8 cellular contexts compared by ENCODE assay signal in genomic region chr5:138466058-138466899, GRCh38. TPM values are rescaled to one million over a fixed set of nuclear protein-coding genes. Genes with fewer than 3 reads are reported as not detected.
DNase-seq lines count a peak whose midpoint lies in the region; ATAC-seq and TF ChIP-seq lines count a peak whose summit lies in the region.

No MANE protein-coding gene starts in this region.

- intact Hi-C loops in ascending aorta (cut with DNase I), result loop anchor here (10.0 kb wide), 1 partner anchor 109 kb away; the partner anchor contains the start of gene HSPA9

- peak overlapping the region; percentile 79 for H3K4me3 ChIP-seq in CD4-positive, CD25-positive, alpha-beta regulatory T cell (ENCODE audit: low read depth, low read length)
- H3K4me3 ChIP-seq in MG63 (peak overlapping the region; percentile 95), ascending aorta (peak overlapping the region; percentile 65 to 91), liver (ENCODE audit: low read depth in 1 of 3, low read length in 3 of 3) (peak overlapping the region; percentile 83 to 95 (median 92))

- TF ChIP-seq RAD21 in liver (IDR thresholded peaks at IDR 0.05), result peak in 1 of 2 donors; percentile 22

- TF ChIP-seq CTCF in ascending aorta (IDR thresholded peaks at IDR 0.05) (no peak), liver (IDR thresholded peaks at IDR 0.05; ENCODE audit: low read depth, low read length, missing input control) (no peak)

- H3K27me3 ChIP-seq in CD4-positive, CD25-positive, alpha-beta regulatory T cell (ENCODE audit: control insufficient read depth, insufficient read depth, low read length), result no peaks in the 10 kb centered on the region
- no peaks in the 10 kb centered on the region for H3K27me3 ChIP-seq in MG63
- no peaks in the 10 kb centered on the region for H3K27me3 ChIP-seq in ascending aorta
- no peaks in the 10 kb centered on the region for H3K27me3 ChIP-seq in liver (ENCODE audit: control insufficient read depth in 4 of 4, insufficient read depth in 4 of 4, low read length in 3 of 4)

- peaks cover 4 to 31% (median 22%) of the 10 kb centered on the region in 4 donors for H3K4me1 Mint-ChIP-seq in CD4-positive, CD25-positive, alpha-beta regulatory T cell

- H3K9ac ChIP-seq in liver (ENCODE audit: low read depth in 1 of 2, low read length in 2 of 2), result peak overlapping the region; percentile 41 to 84

- DNase-seq in CD4-positive, CD25-positive, alpha-beta regulatory T cell, result peak; percentile 10 to 30 (median 20)
- peak; percentile 23 for DNase-seq in MG63
- peak in 1 of 2 donors; percentile 72 for DNase-seq in ascending aorta (ENCODE audit: low spot score in 2 of 2)
- DNase-seq in superior temporal gyrus (ENCODE audit: extremely low spot score), result peak; percentile 14
- no peak for DNase-seq in cerebellar nuclear complex (lab: John Stamatoyannopoulos, UW)
- no peak for DNase-seq in occipital lobe (lab: John Stamatoyannopoulos, UW)

- WGBS in liver, result 12% methylated on average over 44 of the region's 44 CpGs

- ATAC-seq in CD4-positive, CD25-positive, alpha-beta regulatory T cell (ENCODE audit: low read depth in 2 of 2), result no peak
- no peak for ATAC-seq in GM21825 (IDR thresholded peaks at IDR 0.05; ENCODE audit: unreplicated experiment)

- peaks cover 13% of the 10 kb centered on the region for H3K36me3 Mint-ChIP-seq in CD4-positive, CD25-positive, alpha-beta regulatory T cell

- H3K27me3 Mint-ChIP-seq in CD4-positive, CD25-positive, alpha-beta regulatory T cell, result no peaks in the 10 kb centered on the region

- H3K4me1 ChIP-seq in CD4-positive, CD25-positive, alpha-beta regulatory T cell (ENCODE audit: control insufficient read depth, insufficient read depth, low read length, poor library complexity, severe bottlenecking), result peaks cover 39% of the 10 kb centered on the region
- H3K4me1 ChIP-seq in ascending aorta, result peaks cover 9 to 24% of the 10 kb centered on the region in 2 donors
- H3K4me1 ChIP-seq in liver (ENCODE audit: control insufficient read depth in 4 of 4, insufficient read depth in 4 of 4, low read length in 3 of 4), result peaks cover 0 to 25% (median 12%) of the 10 kb centered on the region in 4 donors

- H3K4me3 Mint-ChIP-seq in CD4-positive, CD25-positive, alpha-beta regulatory T cell, result peak overlapping the region; percentile 87 to 99 (median 92)

- H3K27ac Mint-ChIP-seq in CD4-positive, CD25-positive, alpha-beta regulatory T cell, result peak overlapping the region in 2 of 3 donors; percentile 75 to 87

- peak overlapping the region; percentile 43 for H3K27ac ChIP-seq in CD4-positive, CD25-positive, alpha-beta regulatory T cell (ENCODE audit: insufficient read depth, low read length, poor library complexity, severe bottlenecking)
- H3K27ac ChIP-seq in ascending aorta, result peak overlapping the region; percentile 39 to 99
- H3K27ac ChIP-seq in liver (ENCODE audit: low read depth in 1 of 2, low read length in 2 of 2), result peak overlapping the region; percentile 22 to 58

- H3K9me3 ChIP-seq in CD4-positive, CD25-positive, alpha-beta regulatory T cell (ENCODE audit: control insufficient read depth in 2 of 2, low read length in 2 of 2), result no peaks in the 10 kb centered on the region
- H3K9me3 ChIP-seq in MG63 (no peaks in the 10 kb centered on the region; the same call in 1 of the 2 replicates), ascending aorta (no peaks in the 10 kb centered on the region), liver (ENCODE audit: control insufficient read depth in 4 of 4, low read length in 3 of 4) (no peaks in the 10 kb centered on the region)

- H3K9me3 Mint-ChIP-seq in CD4-positive, CD25-positive, alpha-beta regulatory T cell, result peaks cover 0 to 3% (median 0%) of the 10 kb centered on the region in 7 donors

- peaks cover 7% of the 10 kb centered on the region for H3K36me3 ChIP-seq in CD4-positive, CD25-positive, alpha-beta regulatory T cell (ENCODE audit: control insufficient read depth, insufficient read depth, low read length)
- H3K36me3 ChIP-seq in MG63 (peaks cover 26% of the 10 kb centered on the region), ascending aorta (peaks cover 9 to 23% of the 10 kb centered on the region in 2 donors), liver (ENCODE audit: control insufficient read depth in 4 of 4, insufficient read depth in 3 of 4, low read depth in 1 of 4, low read length in 3 of 4) (peaks cover 2 to 14% (median 13%) of the 10 kb centered on the region in 4 donors)

TF ChIP-seq in liver, 16 proteins besides CTCF, POLR2A, EP300 and RAD21:
- TF ChIP-seq YY1 (IDR thresholded peaks at IDR 0.05), result peak; percentile 76
- peak in 1 of 2 donors; percentile 27 for TF ChIP-seq HNF4A (conservative IDR thresholded peaks at IDR 0.05)
- TF ChIP-seq GABPA (IDR thresholded peaks at IDR 0.05 in 1 of 2, conservative IDR thresholded peaks at IDR 0.05 in 1 of 2), result peak in 1 of 2 donors; percentile 32
- peak in 1 of 2 donors; percentile 45 for TF ChIP-seq RXRA (IDR thresholded peaks at IDR 0.05)
- TF ChIP-seq TAF1 (conservative IDR thresholded peaks at IDR 0.05), result peak; percentile 50
- no peak for TF ChIP-seq NR2F2 (IDR thresholded peaks at IDR 0.05)

RNA-seq across cellular contexts. Expression of gene EGR1, which starts 1.0 kb away (rescaled TPM):
- 19.0 TPM for total RNA-seq in CD4-positive, CD25-positive, alpha-beta regulatory T cell
- 1 to 10 TPM in 2 of 4 donors, under 1 TPM in 2; 0.38 to 1.1 (median 0.84) TPM for polyA plus RNA-seq in CD4-positive, CD25-positive, alpha-beta regulatory T cell
- total RNA-seq in MG63 (2014; rRNA removed; shearing (Covaris generic); ENCODE audit: low replicate concordance), result 1.2 TPM in 1 of 2 replicates, not detected in the other
- total RNA-seq in ascending aorta, result 419 TPM
- 1 to 10 TPM; 1.4 to 6.1 TPM for total RNA-seq in liver
- 10 to 100 TPM; 20.1 to 88.7 TPM for polyA plus RNA-seq in liver
- 2.8 TPM for total RNA-seq in occipital lobe

RNA-seq across cellular contexts. Expression of gene REEP2, which starts 27.4 kb away (rescaled TPM):
- not detected for total RNA-seq in CD4-positive, CD25-positive, alpha-beta regulatory T cell
- under 1 TPM in 2 of 4 donors, not detected in 2; 0.21 to 0.52 TPM for polyA plus RNA-seq in CD4-positive, CD25-positive, alpha-beta regulatory T cell
- total RNA-seq in MG63 (2014; rRNA removed; shearing (Covaris generic); ENCODE audit: low replicate concordance), result 1.4 and 1.8 TPM in 2 replicates
- total RNA-seq in ascending aorta (3.5 TPM), liver (under 1 TPM; 0.08 to 0.28 TPM), occipital lobe (71.0 TPM)
- polyA plus RNA-seq in liver, result under 1 TPM in 1 of 2 donors, not detected in 1; 0.12 TPM

Comparison
In these comparisons a context has a peak if more than half of its experiments do, and no peak if none do; other contexts are left out.
1. DNase-seq: peak in CD4-positive, CD25-positive, alpha-beta regulatory T cell (3 of 3), MG63 (single experiment) and superior temporal gyrus (single experiment); none in cerebellar nuclear complex (0 of 2) and occipital lobe (single experiment).
2. RNA of gene EGR1, which starts 1.0 kb away (total RNA-seq): 419 TPM in ascending aorta (single experiment); 19.0 TPM in CD4-positive, CD25-positive, alpha-beta regulatory T cell (single experiment), 1.4 to 6.1 TPM in liver, 2.8 TPM in occipital lobe (single experiment) and 1.2 TPM in MG63; every median in the first group is over 10 times any median in the second.
3. RNA of gene REEP2, which starts 27.4 kb away (total RNA-seq): 71.0 TPM in occipital lobe (single experiment); 3.5 TPM in ascending aorta (single experiment), 1.4 to 1.8 TPM in MG63, 0.08 to 0.28 TPM in liver and not detected in CD4-positive, CD25-positive, alpha-beta regulatory T cell (single experiment); every median in the first group is over 10 times any median in the second.
4. Peak in every context shown above with its lines, with median percentiles within 50 percentile points of each other: H3K27ac ChIP-seq and H3K4me3 ChIP-seq.